Comparison of ENCODE assay signal across 13 cellular contexts in the genomic region with DNA sequence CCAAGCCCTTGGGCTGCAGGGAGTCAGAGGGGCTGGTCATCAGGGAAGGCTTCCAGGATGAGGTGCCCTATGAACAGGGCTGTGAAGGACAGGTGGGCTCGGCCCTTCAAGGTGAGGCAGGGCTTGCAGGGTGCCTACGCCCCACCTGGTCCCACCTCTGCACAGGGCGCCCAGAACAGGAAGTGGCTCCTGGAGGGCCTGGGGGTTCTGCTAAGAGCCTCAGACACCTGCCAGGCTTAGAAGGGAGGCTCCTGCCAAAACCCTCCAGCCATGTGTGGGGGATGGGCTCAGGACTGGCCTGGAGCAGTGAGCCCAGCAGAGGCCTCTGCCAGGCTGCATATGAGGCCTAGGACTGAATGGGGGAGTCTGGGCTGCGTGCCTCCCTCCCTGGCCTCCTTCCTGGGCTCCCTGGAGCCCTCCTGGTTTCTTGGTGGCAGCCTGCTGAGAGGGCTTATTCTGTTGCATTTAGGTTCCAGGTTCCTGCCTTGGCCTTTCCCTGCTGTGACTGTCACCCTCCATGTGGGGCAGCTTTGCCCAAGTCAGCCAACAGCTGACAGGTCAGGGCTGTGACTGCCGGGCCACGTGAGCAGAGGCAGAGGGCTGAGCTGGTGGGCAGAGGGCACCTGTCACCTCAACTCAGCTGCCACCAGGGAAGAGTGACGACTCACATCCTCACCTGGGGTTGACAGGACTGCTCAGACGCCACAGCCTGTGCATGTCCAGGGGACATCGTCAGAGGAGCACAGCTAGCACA. TPM values are rescaled to one million over a fixed set of nuclear protein-coding genes. Genes with fewer than 3 reads are reported as not detected.
DNase-seq lines count a peak whose midpoint lies in the region; ATAC-seq and TF ChIP-seq lines count a peak whose summit lies in the region.
"Had no signal": no experiment of that assay in that cellular context is flagged by ENCODE, and none has a peak within 500 bp of the region (broad histone marks: within the 10 kb centered on the region; RNA-seq: fewer than 3 reads in every experiment).

No MANE protein-coding gene starts in this region.

- H3K9me3 Mint-ChIP-seq in Caco-2 (ENCODE audit: unreplicated experiment) (no peaks in the 10 kb centered on the region), immature natural killer cell (no peaks in the 10 kb centered on the region)
- H3K9me3 Mint-ChIP-seq in activated CD8-positive, alpha-beta memory T cell treated with anti-CD3 and anti-CD28 coated beads, Interleukin-2, amount 10 ng/mL, durations not matched to agents 7 days and 5 days (ENCODE audit: low read depth), result no peaks in the 10 kb centered on the region
- H3K9me3 Mint-ChIP-seq: CD14-positive monocyte had no signal

- no peak overlapping the region for H3K4me3 Mint-ChIP-seq in Caco-2 (ENCODE audit: unreplicated experiment)
- no peak overlapping the region for H3K4me3 Mint-ChIP-seq in activated CD8-positive, alpha-beta memory T cell treated with anti-CD3 and anti-CD28 coated beads, Interleukin-2, amount 10 ng/mL, durations not matched to agents 7 days and 5 days
- H3K4me3 Mint-ChIP-seq in immature natural killer cell, result peak overlapping the region in 3 of 5 donors; percentile 9 to 62 (median 35)

- H3K4me1 ChIP-seq in BLaER1 (peaks cover 35% of the 10 kb centered on the region), Caco-2 (peaks cover 5% of the 10 kb centered on the region; the same call in 1 of the 2 replicates), stomach (no peaks in the 10 kb centered on the region)
- H3K4me1 ChIP-seq: ascending aorta had no signal

- H3K27me3 ChIP-seq in BLaER1 (no peaks in the 10 kb centered on the region), Caco-2 (replicated peaks; ENCODE audit: control insufficient read depth, insufficient read depth, low read length) (no peaks in the 10 kb centered on the region), stomach (peaks cover 0 to 4% (median 0%) of the 10 kb centered on the region in 3 donors)
- H3K27me3 ChIP-seq: ascending aorta had no signal

- intact Hi-C loops in Caco-2 (cut with micrococcal nuclease; ENCODE audit: unreplicated experiment), result loop anchor here (2.0 kb wide), 1 partner anchor 14 kb away; no protein-coding TSS in a partner anchor
- intact Hi-C loops in stomach (cut with DNase I; ENCODE audit: low total_unique reads), result no loop called here

- WGBS in stomach, 5 donors, result 69 to 89% (median 75%) methylated on average over 6 to 9 of the region's 9 CpGs

- no TSS peak for BruUV-seq in Caco-2 (replicated peaks; lab: Mats Ljungman, UMichigan)

- H3K36me3 ChIP-seq in BLaER1, result no peaks in the 10 kb centered on the region
- no peaks in the 10 kb centered on the region for H3K36me3 ChIP-seq in Caco-2 (ENCODE audit: control insufficient read depth, insufficient read depth, low read length)
- H3K36me3 ChIP-seq in stomach, result no peaks in the 10 kb centered on the region
- H3K36me3 ChIP-seq: ascending aorta had no signal

- H3K36me3 Mint-ChIP-seq in Caco-2 (ENCODE audit: insufficient read depth, unreplicated experiment) (no peaks in the 10 kb centered on the region), immature natural killer cell (no peaks in the 10 kb centered on the region)
- H3K36me3 Mint-ChIP-seq in activated CD8-positive, alpha-beta memory T cell treated with anti-CD3 and anti-CD28 coated beads, Interleukin-2, amount 10 ng/mL, durations not matched to agents 7 days and 5 days, result no peaks in the 10 kb centered on the region
- H3K36me3 Mint-ChIP-seq: CD14-positive monocyte had no signal

- POLR2A ChIA-PET in Caco-2 (lab: Charles Lee), result interaction anchor here (0.5 to 0.6 kb wide), 2 partner anchors 62 to 63 kb away, joined by 3 to 5 read pairs; no protein-coding TSS in a partner anchor

- no peaks in the 10 kb centered on the region for H3K9me3 ChIP-seq in BLaER1
- H3K9me3 ChIP-seq in Caco-2, result no peaks in the 10 kb centered on the region
- H3K9me3 ChIP-seq in stomach, result no peaks in the 10 kb centered on the region
- H3K9me3 ChIP-seq: ascending aorta had no signal

- 0 out of 2 replicates have a peak overlapping the region, but pooled peaks have one; percentile 1 for H3K27ac ChIP-seq in BLaER1
- no peak overlapping the region for H3K27ac ChIP-seq in stomach
- H3K27ac ChIP-seq: ascending aorta had no signal

- H3K4me3 ChIP-seq in BLaER1 (no peak overlapping the region), Caco-2 (ENCODE audit: low read depth, low read length) (no peak overlapping the region), stomach (no peak overlapping the region)
- H3K4me3 ChIP-seq: ascending aorta had no signal

- peak overlapping the region; percentile 76 for H3K4me2 ChIP-seq in BLaER1

- no peaks in the 10 kb centered on the region for H4K20me1 ChIP-seq in BLaER1

- TF ChIP-seq EP300 in stomach (IDR thresholded peaks at IDR 0.05), result no peak

- TF ChIP-seq CTCF in Caco-2 (IDR thresholded peaks at IDR 0.05; ENCODE audit: insufficient read depth in 1 of 2, low read depth in 1 of 2, low read length in 1 of 2, severe bottlenecking in 1 of 2, unreplicated experiment in 1 of 2) (no peak), stomach (IDR thresholded peaks at IDR 0.05) (no peak)

- no peak for DNase-seq in Caco-2
- DNase-seq in activated CD8-positive, alpha-beta memory T cell treated with anti-CD3 and anti-CD28 coated beads, Interleukin-2, amount 10 ng/mL, durations not matched to agents 7 days and 5 days, result no peak
- DNase-seq in immature natural killer cell, result no peak
- DNase-seq in stomach, result no peak
- DNase-seq: foreskin fibroblast, Kasumi-1 had no signal

- H3K9ac ChIP-seq in BLaER1, result no peak overlapping the region

- CTCF ChIA-PET in Caco-2 (lab: Charles Lee), result interaction anchor here (1.3 kb wide), 1 partner anchor 39 kb away, joined by 4 read pairs; no protein-coding TSS in a partner anchor
- CTCF ChIA-PET in activated CD8-positive, alpha-beta memory T cell treated with anti-CD3 and anti-CD28 coated beads, Interleukin-2, amount 10 ng/mL, durations not matched to agents 7 days and 5 days (lab: Charles Lee), result no interaction called here

- ATAC-seq in activated CD8-positive, alpha-beta memory T cell treated with anti-CD3 and anti-CD28 coated beads, Interleukin-2, amount 10 ng/mL, durations not matched to agents 7 days and 5 days, result peak; percentile 22
- ATAC-seq in HG02610 (IDR thresholded peaks at IDR 0.05; ENCODE audit: unreplicated experiment) (no peak), GM18511 (IDR thresholded peaks at IDR 0.05; ENCODE audit: unreplicated experiment) (no peak), GM19035 (IDR thresholded peaks at IDR 0.05; ENCODE audit: unreplicated experiment) (no peak)

- no peaks in the 10 kb centered on the region for H3K27me3 Mint-ChIP-seq in Caco-2 (ENCODE audit: insufficient read depth, unreplicated experiment)
- no peaks in the 10 kb centered on the region for H3K27me3 Mint-ChIP-seq in activated CD8-positive, alpha-beta memory T cell treated with anti-CD3 and anti-CD28 coated beads, Interleukin-2, amount 10 ng/mL, durations not matched to agents 7 days and 5 days
- peaks cover 0 to 2% (median 0%) of the 10 kb centered on the region in 3 donors for H3K27me3 Mint-ChIP-seq in immature natural killer cell (ENCODE audit: low read depth in 3 of 3)

- TF ChIP-seq POLR2A in stomach (IDR thresholded peaks at IDR 0.05), result no peak

- H3K27ac Mint-ChIP-seq in Caco-2 (ENCODE audit: unreplicated experiment) (peak overlapping the region; percentile 11), immature natural killer cell (peak overlapping the region in 5 of 6 donors; percentile 40 to 77 (median 62))
- peak overlapping the region; percentile 41 for H3K27ac Mint-ChIP-seq in activated CD8-positive, alpha-beta memory T cell treated with anti-CD3 and anti-CD28 coated beads, Interleukin-2, amount 10 ng/mL, durations not matched to agents 7 days and 5 days
- H3K27ac Mint-ChIP-seq: CD14-positive monocyte had no signal

- H3K4me1 Mint-ChIP-seq in Caco-2 (ENCODE audit: low read depth, unreplicated experiment), result peaks cover 8% of the 10 kb centered on the region
- H3K4me1 Mint-ChIP-seq in activated CD8-positive, alpha-beta memory T cell treated with anti-CD3 and anti-CD28 coated beads, Interleukin-2, amount 10 ng/mL, durations not matched to agents 7 days and 5 days, result peaks cover 28% of the 10 kb centered on the region
- peaks cover 3 to 4% of the 10 kb centered on the region in 2 donors for H3K4me1 Mint-ChIP-seq in immature natural killer cell

RNA-seq across cellular contexts. Expression of a gene that starts 45.2 kb away (rescaled TPM):
- 0.84 and 4.0 TPM in 2 replicates for total RNA-seq in Caco-2 (2022)
- not detected for total RNA-seq in activated CD8-positive, alpha-beta memory T cell treated with anti-CD3 and anti-CD28 coated beads, Interleukin-2, amount 10 ng/mL, durations not matched to agents 7 days and 5 days
- polyA plus RNA-seq in immature natural killer cell, result not detected
- total RNA-seq in stomach, result 100 to 1,000 TPM in 1 of 5 donors, 10 to 100 TPM in 1, not detected in 3; 41.6 to 130 TPM
- 10 to 100 TPM in 2 of 3 donors, not detected in 1; 19.0 to 65.5 TPM for polyA plus RNA-seq in stomach
- total RNA-seq: ascending aorta, dermis microvascular lymphatic vessel endothelial cell had no signal
- polyA plus RNA-seq: CD14-positive monocyte had no signal

Comparison
In these comparisons a context has a peak if more than half of its experiments do, and no peak if none do; other contexts are left out.
1. H3K27ac Mint-ChIP-seq: peak in every context shown above with its lines; median percentile 62 in immature natural killer cell; 41 in activated CD8-positive, alpha-beta memory T cell treated with anti-CD3 and anti-CD28 coated beads, Interleukin-2, amount 10 ng/mL, durations not matched to agents 7 days and 5 days; 11 in Caco-2.
2. H3K4me3 Mint-ChIP-seq: peak in immature natural killer cell (3 of 5); none in Caco-2 (single experiment) and activated CD8-positive, alpha-beta memory T cell treated with anti-CD3 and anti-CD28 coated beads, Interleukin-2, amount 10 ng/mL, durations not matched to agents 7 days and 5 days (single experiment).